In genomic region chr20:561437-562231, GRCh38 we compare ENCODE assay signal across 1 cellular context.
A peak's percentile ranks its signal among the peaks of the same experiment; 100 is the strongest.
TF ChIP-seq lines count a peak whose summit lies in the region.

No MANE protein-coding gene starts in this region.

TF ChIP-seq in HepG2, 621 proteins besides CTCF, POLR2A, EP300 and RAD21 (continued from another document and continues in another):
- peak; percentile 92; the same call in 1 of the 2 replicates for TF ChIP-seq ZNF318 (CRISPR knock-in tag; IDR thresholded peaks at IDR 0.05)
- TF ChIP-seq ZNF556 (CRISPR knock-in tag; IDR thresholded peaks at IDR 0.05; ENCODE audit: borderline replicate concordance) = peak; percentile 66; the same call in 1 of the 2 replicates
- 0 out of 2 replicates have a peak, but pooled peaks have one; percentile 14 for TF ChIP-seq ZNF326 (CRISPR knock-in tag; IDR thresholded peaks at IDR 0.05; ENCODE audit: borderline replicate concordance)
- TF ChIP-seq AHR (CRISPR knock-in tag; IDR thresholded peaks at IDR 0.05) = no peak
- TF ChIP-seq ZNF644 (CRISPR knock-in tag; IDR thresholded peaks at IDR 0.05; ENCODE audit: low read depth) = peak; percentile 34; the same call in 1 of the 2 replicates
- TF ChIP-seq MIXL1 (CRISPR knock-in tag; IDR thresholded peaks at IDR 0.05) = peak; percentile 87
- no peak for TF ChIP-seq GTF3A (CRISPR knock-in tag; conservative IDR thresholded peaks at IDR 0.05)
- no peak for TF ChIP-seq NR2C2 (CRISPR knock-in tag; IDR thresholded peaks at IDR 0.05; ENCODE audit: borderline replicate concordance)
- TF ChIP-seq ARID5B (CRISPR knock-in tag; IDR thresholded peaks at IDR 0.05) = peak; percentile 37
- no peak; the same call in 1 of the 2 replicates for TF ChIP-seq ZSCAN31 (CRISPR knock-in tag; IDR thresholded peaks at IDR 0.05; ENCODE audit: low read depth)
- TF ChIP-seq TGIF2 (CRISPR knock-in tag; IDR thresholded peaks at IDR 0.05) = peak; percentile 76; the same call in 1 of the 2 replicates
- TF ChIP-seq ZBTB44 (CRISPR knock-in tag; IDR thresholded peaks at IDR 0.05) = peak; percentile 65; the same call in 1 of the 2 replicates
- TF ChIP-seq ZNF883 (CRISPR knock-in tag; IDR thresholded peaks at IDR 0.05; ENCODE audit: not compliant biosample characterization) = peak; percentile 82
- TF ChIP-seq SSRP1 (CRISPR knock-in tag; IDR thresholded peaks at IDR 0.05) = peak; percentile 83
- TF ChIP-seq GMEB1 (CRISPR knock-in tag; IDR thresholded peaks at IDR 0.05; ENCODE audit: borderline replicate concordance) = peak; percentile 33; the same call in 1 of the 2 replicates
- TF ChIP-seq BRF2 (CRISPR knock-in tag; IDR thresholded peaks at IDR 0.05) = no peak
- TF ChIP-seq MAX (IDR thresholded peaks at IDR 0.05) = peak; percentile 39; the same call in 1 of the 2 replicates
- TF ChIP-seq PAWR (CRISPR knock-in tag; IDR thresholded peaks at IDR 0.05; ENCODE audit: borderline replicate concordance) = no peak
- no peak for TF ChIP-seq CEBPB (IDR thresholded peaks at IDR 0.05; ENCODE audit: borderline replicate concordance, low read depth, low read length)
- peak; percentile 65 for TF ChIP-seq THAP11 (CRISPR knock-in tag; IDR thresholded peaks at IDR 0.05)
- TF ChIP-seq ZNF136 (CRISPR knock-in tag; IDR thresholded peaks at IDR 0.05; ENCODE audit: low read depth) = peak; percentile 56; the same call in 1 of the 2 replicates
- TF ChIP-seq RCOR2 (CRISPR knock-in tag; IDR thresholded peaks at IDR 0.05) = 0 out of 2 replicates have a peak, but pooled peaks have one; percentile 22
- TF ChIP-seq ZNF510 (CRISPR knock-in tag; IDR thresholded peaks at IDR 0.05; ENCODE audit: low read depth) = 0 out of 2 replicates have a peak, but pooled peaks have one; percentile 40
- TF ChIP-seq ZNF350 (CRISPR knock-in tag; IDR thresholded peaks at IDR 0.05; ENCODE audit: borderline replicate concordance, low read depth) = peak; percentile 35; the same call in 1 of the 2 replicates
- no peak for TF ChIP-seq ZBTB14 (CRISPR knock-in tag; IDR thresholded peaks at IDR 0.05)
- TF ChIP-seq SMAD3 (CRISPR knock-in tag; IDR thresholded peaks at IDR 0.05) = peak; percentile 89; the same call in 1 of the 2 replicates
- peak; percentile 22; the same call in 1 of the 2 replicates for TF ChIP-seq KDM5B (CRISPR knock-in tag; IDR thresholded peaks at IDR 0.05; ENCODE audit: borderline replicate concordance)
- peak; percentile 78 for TF ChIP-seq TEAD3 (CRISPR knock-in tag; optimal IDR thresholded peaks at IDR 0.05; ENCODE audit: borderline replicate concordance)
- TF ChIP-seq NRL (CRISPR knock-in tag; IDR thresholded peaks at IDR 0.05; ENCODE audit: borderline replicate concordance) = 0 out of 2 replicates have a peak, but pooled peaks have one; percentile 32
- TF ChIP-seq MZF1 (CRISPR knock-in tag; IDR thresholded peaks at IDR 0.05; ENCODE audit: borderline replicate concordance) = no peak
- TF ChIP-seq ZNF713 (CRISPR knock-in tag; IDR thresholded peaks at IDR 0.05) = 0 out of 2 replicates have a peak, but pooled peaks have one; percentile 45
- peak; percentile 26; the same call in 1 of the 2 replicates for TF ChIP-seq ZNF251 (CRISPR knock-in tag; IDR thresholded peaks at IDR 0.05)
- no peak for TF ChIP-seq ZNF766 (CRISPR knock-in tag; IDR thresholded peaks at IDR 0.05; ENCODE audit: borderline replicate concordance)
- TF ChIP-seq ZNF598 (CRISPR knock-in tag; IDR thresholded peaks at IDR 0.05; ENCODE audit: borderline replicate concordance) = peak; percentile 68; the same call in 1 of the 2 replicates
- 0 out of 2 replicates have a peak, but pooled peaks have one; percentile 26 for TF ChIP-seq MIER3 (CRISPR knock-in tag; IDR thresholded peaks at IDR 0.05; ENCODE audit: borderline replicate concordance)
- TF ChIP-seq ZMYM4 (CRISPR knock-in tag; IDR thresholded peaks at IDR 0.05) = peak; percentile 57
- peak; percentile 86 for TF ChIP-seq XRCC5 (optimal IDR thresholded peaks at IDR 0.05; ENCODE audit: low read length)
- TF ChIP-seq GABPB1 (CRISPR knock-in tag; IDR thresholded peaks at IDR 0.05) = no peak
- TF ChIP-seq RFX3 (CRISPR knock-in tag; IDR thresholded peaks at IDR 0.05) = 0 out of 2 replicates have a peak, but pooled peaks have one; percentile 25
- no peak for TF ChIP-seq ZNF891 (CRISPR knock-in tag; IDR thresholded peaks at IDR 0.05)
- TF ChIP-seq GATAD2A (CRISPR knock-in tag; IDR thresholded peaks at IDR 0.05) = 0 out of 2 replicates have a peak, but pooled peaks have one; percentile 55
- peak; percentile 52 for TF ChIP-seq SALL1 (CRISPR knock-in tag; IDR thresholded peaks at IDR 0.05)
